In the genomic region with DNA sequence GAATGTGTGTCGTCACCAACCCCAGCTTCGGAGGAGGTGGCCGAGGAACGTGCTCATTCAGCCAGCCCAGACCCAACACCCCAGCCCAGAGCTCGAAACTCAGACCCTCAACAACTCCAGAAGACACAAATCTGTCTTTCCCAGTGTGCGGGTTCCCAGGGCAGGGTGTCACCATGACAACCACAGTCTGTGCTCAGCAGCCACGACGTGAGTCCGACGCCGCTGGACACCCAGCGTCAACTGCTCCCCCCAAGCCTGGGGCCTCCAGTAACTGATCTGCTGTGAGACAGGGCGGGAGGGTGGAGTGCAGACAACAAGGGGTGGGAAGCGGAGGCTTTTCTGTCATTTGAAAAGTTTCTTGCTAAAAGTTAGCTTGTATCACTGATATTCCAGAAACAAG, we compare ENCODE assay signal across 23 cellular contexts.
DNase-seq lines count a peak whose midpoint lies in the region; ATAC-seq, FAIRE-seq and TF ChIP-seq lines count a peak whose summit lies in the region.
"Had no signal": no experiment of that assay in that cellular context is flagged by ENCODE, and none has a peak within 500 bp of the region (broad histone marks: within the 10 kb centered on the region; RNA-seq: fewer than 3 reads in every experiment).

No MANE protein-coding gene starts in this region.

- peaks cover 0 to 7% of the 10 kb centered on the region in 2 donors for H3K36me3 Mint-ChIP-seq in naive B cell
- peaks cover 0 to 1% of the 10 kb centered on the region in 2 donors for H3K36me3 Mint-ChIP-seq in activated T-cell treated with anti-CD3 and anti-CD28 coated beads, Interleukin-2, amount 50 U/mL, for 72 hours (ENCODE audit: insufficient read depth in 2 of 2)

- TF ChIP-seq RAD21 in SK-N-SH (IDR thresholded peaks at IDR 0.05; ENCODE audit: low read length): no peak

- ATAC-seq in SK-N-SH treated with all-trans-retinoic acid at 6 μM for 48 hours (no peak), naive B cell (ENCODE audit: low read depth in 2 of 2) (no peak), sciatic nerve (peak; percentile 30)
- ATAC-seq in activated T-cell treated with anti-CD3 and anti-CD28 coated beads, Interleukin-2, amount 50 U/mL, for 72 hours (replicated peaks in 1 of 2): no peak
- ATAC-seq: GM23338 had no signal

- intact Hi-C loops in sciatic nerve (cut with DNase I): no loop called here

- H3F3A ChIP-seq in SK-N-SH (replicated peaks; ENCODE audit: insufficient read depth) (peaks cover 5% of the 10 kb centered on the region), OCI-LY1 (ENCODE audit: insufficient read depth, low read length) (no peaks in the 10 kb centered on the region)

- no peak overlapping the region for H2AFZ ChIP-seq in SK-N-SH (ENCODE audit: low read depth)
- H2AFZ ChIP-seq in OCI-LY1 (ENCODE audit: low read length): no peak overlapping the region
- H2AFZ ChIP-seq: GM23338 had no signal

- no peaks in the 10 kb centered on the region for H3K9me2 ChIP-seq in SK-N-SH
- H3K9me2 ChIP-seq in OCI-LY1 (ENCODE audit: low read depth, low read length): no peaks in the 10 kb centered on the region

- H3K27me3 Mint-ChIP-seq in naive B cell: no peaks in the 10 kb centered on the region
- H3K27me3 Mint-ChIP-seq in activated T-cell treated with anti-CD3 and anti-CD28 coated beads, Interleukin-2, amount 50 U/mL, for 72 hours (ENCODE audit: low read depth): no peaks in the 10 kb centered on the region
- H3K27me3 Mint-ChIP-seq: CD4-positive, alpha-beta memory T cell had no signal

- H3K4me3 Mint-ChIP-seq in naive B cell: peak overlapping the region in 7 of 8 donors; percentile 2 to 91 (median 67)
- no peak overlapping the region for H3K4me3 Mint-ChIP-seq in activated T-cell treated with anti-CD3 and anti-CD28 coated beads, Interleukin-2, amount 50 U/mL, for 72 hours
- H3K4me3 Mint-ChIP-seq: GM23338 had no signal

- POLR2A ChIA-PET in SK-N-SH (lab: Yijun Ruan, JAX): interaction anchor here (0.9 to 1.3 kb wide), 2 partner anchors 17 to 399 kb away, joined by 3 to 4 read pairs; no protein-coding TSS in a partner anchor

- TF ChIP-seq CTCF in SK-N-SH (IDR thresholded peaks at IDR 0.05): no peak
- TF ChIP-seq CTCF in OCI-LY1 (IDR thresholded peaks at IDR 0.05; ENCODE audit: low read length): no peak
- TF ChIP-seq CTCF in D721Med (IDR thresholded peaks at IDR 0.05; ENCODE audit: insufficient read depth, missing control alignments): no peak

- WGBS in SK-N-SH (ENCODE audit: low lambda C conversion rate): 98% methylated on average over 13 of the region's 14 CpGs

- no peaks in the 10 kb centered on the region for H3K9me3 Mint-ChIP-seq in naive B cell
- H3K9me3 Mint-ChIP-seq in activated T-cell treated with anti-CD3 and anti-CD28 coated beads, Interleukin-2, amount 50 U/mL, for 72 hours: no peaks in the 10 kb centered on the region

- H3K27ac Mint-ChIP-seq in naive B cell: peak overlapping the region in 5 of 6 donors; percentile 18 to 95 (median 91)
- H3K27ac Mint-ChIP-seq in activated T-cell treated with anti-CD3 and anti-CD28 coated beads, Interleukin-2, amount 50 U/mL, for 72 hours: no peak overlapping the region

- no peak for TF ChIP-seq EP300 in SK-N-SH (IDR thresholded peaks at IDR 0.05; ENCODE audit: borderline replicate concordance in 1 of 2, low read depth in 1 of 2, low read length in 1 of 2)

- H3K4me2 ChIP-seq in SK-N-SH (no peak overlapping the region), OCI-LY1 (ENCODE audit: low read length) (peak overlapping the region; percentile 51; the same call in 1 of the 2 replicates)
- H3K4me2 ChIP-seq: GM23338 had no signal

- no peak for FAIRE-seq in D721Med (lab: Jason Lieb, UNC)
- FAIRE-seq: HTR-8/SVneo had no signal

- no peak overlapping the region for H3K9ac ChIP-seq in SK-N-SH
- no peak overlapping the region; the same call in 1 of the 2 replicates for H3K9ac ChIP-seq in OCI-LY1 (ENCODE audit: low read length)

- H3K4me1 ChIP-seq in SK-N-SH (ENCODE audit: control insufficient read depth in 1 of 2, insufficient read depth in 2 of 2, low read depth in 1 of 2, low read length in 1 of 2) (peaks cover 0 to 36% of the 10 kb centered on the region in 2 experiments; a peak in 2 of 4 replicates), OCI-LY1 (ENCODE audit: insufficient read depth, low read length, severe bottlenecking) (peaks cover 70% of the 10 kb centered on the region)

- H3K9me3 ChIP-seq in SK-N-SH (no peaks in the 10 kb centered on the region), OCI-LY1 (ENCODE audit: low read length) (peaks cover 3% of the 10 kb centered on the region)

- H3K79me2 ChIP-seq in SK-N-SH (ENCODE audit: insufficient read depth): no peaks in the 10 kb centered on the region
- H3K79me2 ChIP-seq in OCI-LY1 (ENCODE audit: insufficient read depth, low read length): no peaks in the 10 kb centered on the region

- DNase-seq in SK-N-SH: peak; percentile 75
- no peak for DNase-seq in naive B cell
- DNase-seq in sciatic nerve (ENCODE audit: low spot score): no peak
- no peak for DNase-seq in stimulated activated CD4-positive, alpha-beta T cell treated with anti-CD3 and anti-CD28 coated beads, Interleukin-12 subunit alpha, Interleukin-12 subunit beta, amount 100 ng/mL, for 4 hours
- no peak for DNase-seq in D721Med (ENCODE audit: insufficient read length, low spot score)
- DNase-seq in activated T-cell treated with anti-CD3 and anti-CD28 coated beads, Interleukin-2, amount 50 U/mL, for 72 hours: no peak
- DNase-seq: AML-193; CD4-positive, alpha-beta memory T cell; DMS79; HCEC 1CT; IMR-90; NCI-H1105; NCI-H1694; NCI-H2081 treated with DMSO at 0.1 percent for 48 hours; NCI-H510A; NCI-H774; RPMI8226; SHP77 treated with DMSO at 0.1 percent for 48 hours had no signal

- H4K20me1 ChIP-seq in SK-N-SH (ENCODE audit: insufficient read depth) (no peaks in the 10 kb centered on the region), OCI-LY1 (ENCODE audit: insufficient read depth, low read length) (no peaks in the 10 kb centered on the region)

- peaks cover 34 to 72% (median 62%) of the 10 kb centered on the region in 3 donors for H3K4me1 Mint-ChIP-seq in naive B cell
- peaks cover 22% of the 10 kb centered on the region for H3K4me1 Mint-ChIP-seq in activated T-cell treated with anti-CD3 and anti-CD28 coated beads, Interleukin-2, amount 50 U/mL, for 72 hours (ENCODE audit: low read depth)

- H3K27me3 ChIP-seq in SK-N-SH (ENCODE audit: insufficient read depth) (no peaks in the 10 kb centered on the region), OCI-LY1 (ENCODE audit: insufficient read depth, low read length) (no peaks in the 10 kb centered on the region)

- no peak overlapping the region for H3K4me3 ChIP-seq in SK-N-SH (ENCODE audit: low read depth in 2 of 2, low read length in 1 of 2)
- H3K4me3 ChIP-seq in OCI-LY1 (ENCODE audit: low read depth, low read length, poor library complexity, severe bottlenecking): no peak overlapping the region
- H3K4me3 ChIP-seq: GM23338 had no signal

- H3K36me3 ChIP-seq in SK-N-SH (replicated peaks in 1 of 2; ENCODE audit: control insufficient read depth in 1 of 2, insufficient read depth in 2 of 2, low read length in 1 of 2): peaks cover 0 to 20% of the 10 kb centered on the region in 2 experiments
- H3K36me3 ChIP-seq in OCI-LY1 (ENCODE audit: insufficient read depth, low read length): peaks cover 31% of the 10 kb centered on the region

- CTCF ChIA-PET in SK-N-SH (lab: Yijun Ruan, JAX): interaction anchor here (0.7 to 2.7 kb wide), 12 partner anchors 10 to 487 kb away, joined by 3 to 12 read pairs (median 3); no protein-coding TSS in a partner anchor

- peak overlapping the region in 1 of 2 experiments; percentile 96; a peak in 2 of 4 replicates for H3K27ac ChIP-seq in SK-N-SH (ENCODE audit: low read depth in 2 of 2, low read length in 1 of 2)
- H3K27ac ChIP-seq in OCI-LY1 (ENCODE audit: low read depth, low read length, poor library complexity, severe bottlenecking): peak overlapping the region; percentile 80
- H3K27ac ChIP-seq: 22Rv1 had no signal

TF ChIP-seq in SK-N-SH, 30 proteins besides CTCF, POLR2A, EP300 and RAD21 (continues in another document):
- TF ChIP-seq JUND (IDR thresholded peaks at IDR 0.05) (no peak), ZBTB33 (IDR thresholded peaks at IDR 0.05; ENCODE audit: borderline replicate concordance, low read depth) (no peak), TCF12 (IDR thresholded peaks at IDR 0.05) (no peak)

TF ChIP-seq in SK-N-SH treated with all-trans-retinoic acid at 6 μM for 48 hours, 23 proteins besides CTCF, POLR2A, EP300 and RAD21:
- no peak for TF ChIP-seq GLIS3 (CRISPR knock-in tag; IDR thresholded peaks at IDR 0.05)
- TF ChIP-seq ARNTL (CRISPR knock-in tag; IDR thresholded peaks at IDR 0.05; ENCODE audit: borderline replicate concordance, low read depth): no peak

Comparison
In these comparisons a context has a peak if more than half of its experiments do, and no peak if none do; other contexts are left out.
1. H3K4me3 Mint-ChIP-seq: peak in naive B cell (7 of 8); none in activated T-cell treated with anti-CD3 and anti-CD28 coated beads, Interleukin-2, amount 50 U/mL, for 72 hours (0 of 2).